ENCODE assay signal across 16 cellular contexts in genomic region chr7:721619-722248, GRCh38. TPM values are rescaled to one million over a fixed set of nuclear protein-coding genes. Genes with fewer than 3 reads are reported as not detected.
DNase-seq lines count a peak whose midpoint lies in the region; ATAC-seq and TF ChIP-seq lines count a peak whose summit lies in the region.
"Had no signal": no experiment of that assay in that cellular context is flagged by ENCODE, and none has a peak within 500 bp of the region (broad histone marks: within the 10 kb centered on the region; RNA-seq: fewer than 3 reads in every experiment).

No MANE protein-coding gene starts in this region.

- no peak overlapping the region for H2AFZ ChIP-seq in hepatocyte

- no peak overlapping the region for H3K27ac Mint-ChIP-seq in CD4-positive, alpha-beta T cell
- no peak overlapping the region for H3K27ac Mint-ChIP-seq in endothelial cell (ENCODE audit: unreplicated experiment)
- H3K27ac Mint-ChIP-seq: CD8-positive, alpha-beta T cell had no signal

- H3K9me3 ChIP-seq in CD4-positive, alpha-beta T cell (ENCODE audit: control insufficient read depth, low read length): no peaks in the 10 kb centered on the region
- H3K9me3 ChIP-seq in hepatocyte (ENCODE audit: low read depth): no peaks in the 10 kb centered on the region

- CTCF ChIA-PET in CD4-positive, alpha-beta T cell (lab: Charles Lee): no interaction called here

- H3K36me3 Mint-ChIP-seq in CD4-positive, alpha-beta T cell (ENCODE audit: low read depth): peaks cover 21% of the 10 kb centered on the region
- peaks cover 33% of the 10 kb centered on the region for H3K36me3 Mint-ChIP-seq in endothelial cell (ENCODE audit: low read depth, unreplicated experiment)

- peaks cover 3% of the 10 kb centered on the region for H3K9me3 Mint-ChIP-seq in CD4-positive, alpha-beta T cell
- H3K9me3 Mint-ChIP-seq in endothelial cell (ENCODE audit: unreplicated experiment): no peaks in the 10 kb centered on the region
- H3K9me3 Mint-ChIP-seq: CD8-positive, alpha-beta T cell had no signal

- TF ChIP-seq CTCF in CD4-positive, alpha-beta T cell (IDR thresholded peaks at IDR 0.05): no peak
- TF ChIP-seq CTCF in endothelial cell (IDR thresholded peaks at IDR 0.05; ENCODE audit: unreplicated experiment) (no peak), hepatocyte (IDR thresholded peaks at IDR 0.05; ENCODE audit: poor library complexity) (no peak)

- no peaks in the 10 kb centered on the region for H3K36me3 ChIP-seq in hepatocyte (replicated peaks; ENCODE audit: insufficient read depth, low read depth)
- H3K36me3 ChIP-seq: BE2C had no signal

- H3K27me3 ChIP-seq in CD4-positive, alpha-beta T cell (ENCODE audit: control insufficient read depth, insufficient read depth, low read length): no peaks in the 10 kb centered on the region
- no peaks in the 10 kb centered on the region for H3K27me3 ChIP-seq in hepatocyte
- H3K27me3 ChIP-seq: BE2C had no signal

- 95% methylated on average over 5 of the region's 5 CpGs for WGBS in hepatocyte (ENCODE audit: low lambda C conversion rate, missing lambda C conversion rate)

- no peak overlapping the region for H3K4me2 ChIP-seq in hepatocyte

- H3K9me2 ChIP-seq in hepatocyte (replicated peaks; ENCODE audit: insufficient read depth): no peaks in the 10 kb centered on the region

- POLR2A ChIA-PET in CD4-positive, alpha-beta T cell (lab: Charles Lee): no interaction called here

- H3K4me3 Mint-ChIP-seq in CD4-positive, alpha-beta T cell: peak overlapping the region; percentile 34
- peak overlapping the region; percentile 8 for H3K4me3 Mint-ChIP-seq in endothelial cell (ENCODE audit: unreplicated experiment)
- H3K4me3 Mint-ChIP-seq: CD8-positive, alpha-beta T cell had no signal

- no peak for ATAC-seq in CD4-positive, alpha-beta T cell (ENCODE audit: poor library complexity)
- ATAC-seq: CD8-positive, alpha-beta T cell had no signal

- no peak overlapping the region for H3K4me3 ChIP-seq in hepatocyte
- H3K4me3 ChIP-seq: SK-N-MC had no signal

- no peak for DNase-seq in CD4-positive, alpha-beta T cell
- DNase-seq in KBM-7 (peak; percentile 19), OCI-M1 (lab: John Stamatoyannopoulos, UW) (peak; percentile 19), endothelial cell (ENCODE audit: low spot score) (no peak), OCI-M2 (lab: John Stamatoyannopoulos, UW; ENCODE audit: unreplicated experiment) (no peak), hepatocyte (ENCODE audit: low spot score) (no peak)
- DNase-seq in stimulated activated CD8-positive, alpha-beta memory T cell treated with anti-CD3 and anti-CD28 coated beads, Interleukin-4, amount 100 ng/mL, for 48 hours: no peak
- DNase-seq: BE2C; H7; NCI-H187 treated with DMSO at 0.1 percent for 48 hours; NCI-H446 treated with DMSO at 0.1 percent for 48 hours; NK-92 treated with Interleukin-12 subunit alpha and Interleukin-12 subunit beta, amount 100 ng/mL, for 24 hours; Right ventricle myocardium superior; T-helper 1 cell had no signal

- peaks cover 25% of the 10 kb centered on the region for H3K79me2 ChIP-seq in hepatocyte

- H4K20me1 ChIP-seq in hepatocyte (ENCODE audit: insufficient read depth, poor library complexity, severe bottlenecking): no peaks in the 10 kb centered on the region

- intact Hi-C loops in CD4-positive, alpha-beta T cell (cut with DNase I, micrococcal nuclease): no loop called here

- no peaks in the 10 kb centered on the region for H3K27me3 Mint-ChIP-seq in CD4-positive, alpha-beta T cell
- H3K27me3 Mint-ChIP-seq in endothelial cell (ENCODE audit: unreplicated experiment): peaks cover 9% of the 10 kb centered on the region

- in situ Hi-C loops in KBM-7 (cut with MboI; ENCODE audit: low pct_unique_long_range_greater_than_20kb, low sequenced_read_pairs): no loop called here

- peaks cover 16% of the 10 kb centered on the region for H3K4me1 Mint-ChIP-seq in CD4-positive, alpha-beta T cell (ENCODE audit: low read depth)
- no peaks in the 10 kb centered on the region for H3K4me1 Mint-ChIP-seq in endothelial cell (ENCODE audit: unreplicated experiment)

- no peak overlapping the region for H3K27ac ChIP-seq in CD4-positive, alpha-beta T cell (ENCODE audit: low read depth, low read length)
- H3K27ac ChIP-seq in hepatocyte: no peak overlapping the region
- H3K27ac ChIP-seq: SK-N-MC had no signal

- peaks cover 5% of the 10 kb centered on the region for H3K4me1 ChIP-seq in hepatocyte (ENCODE audit: insufficient read depth)
- H3K4me1 ChIP-seq: BE2C had no signal

RNA-seq across cellular contexts. Expression of gene DNAAF5, which starts 4.8 kb away (rescaled TPM):
- 1 to 10 TPM; 4.8 to 6.1 TPM for total RNA-seq in CD4-positive, alpha-beta T cell
- 30.7 TPM for total RNA-seq in endothelial cell (ENCODE audit: unreplicated experiment)
- total RNA-seq in hepatocyte: 14.2 and 23.5 TPM in 2 replicates
- polyA plus RNA-seq in hepatocyte: 18.7 and 19.0 TPM in 2 replicates

RNA-seq across cellular contexts. Expression of gene PRKAR1B, which starts 5.3 kb away (rescaled TPM):
- total RNA-seq in CD4-positive, alpha-beta T cell: 10 to 100 TPM; 18.8 to 19.5 TPM
- total RNA-seq in endothelial cell (ENCODE audit: unreplicated experiment): 21.7 TPM
- total RNA-seq in hepatocyte: 16.6 and 23.4 TPM in 2 replicates
- 27.4 and 28.7 TPM in 2 replicates for polyA plus RNA-seq in hepatocyte

Comparison
In these comparisons a context has a peak if more than half of its experiments do, and no peak if none do; other contexts are left out.
1. DNase-seq: peak in KBM-7 (single experiment) and OCI-M1 (single experiment); none in CD4-positive, alpha-beta T cell (0 of 10), endothelial cell (single experiment), OCI-M2 (single experiment), hepatocyte (single experiment) and stimulated activated CD8-positive, alpha-beta memory T cell treated with anti-CD3 and anti-CD28 coated beads, Interleukin-4, amount 100 ng/mL, for 48 hours (single experiment).